Comparison of ENCODE assay signal across 8 cellular contexts in genomic region chr1:151327223-151327902, GRCh38. TPM values are rescaled to one million over a fixed set of nuclear protein-coding genes. Genes with fewer than 3 reads are reported as not detected.
DNase-seq lines count a peak whose midpoint lies in the region; ATAC-seq and TF ChIP-seq lines count a peak whose summit lies in the region.

PI4KB (minus strand) TSS chr1:151327416; CDS start chr1:151316481, 10,935 bp downstream.

- H3K36me3 ChIP-seq in GM06990 (ENCODE audit: control insufficient read depth, insufficient read depth, low read length), result peaks cover 8% of the 10 kb centered on the region
- peaks cover 25% of the 10 kb centered on the region for H3K36me3 ChIP-seq in adipocyte (ENCODE audit: control insufficient read depth, insufficient read depth, low read length, severe bottlenecking)
- no peaks in the 10 kb centered on the region for H3K36me3 ChIP-seq in ovary
- peaks cover 25% of the 10 kb centered on the region for H3K36me3 ChIP-seq in thymus (ENCODE audit: control insufficient read depth, insufficient read depth)

- POLR2A ChIA-PET in T-cell (lab: Charles Lee), result interaction anchor here (0.5 to 1.2 kb wide), 6 partner anchors 11 to 939 kb away, joined by 3 to 6 read pairs (median 3); partner anchors contain the start of gene PSMB4 (in 1 of the 2)

- no peaks in the 10 kb centered on the region for H3K27me3 Mint-ChIP-seq in T-cell

- DNase-seq in GM06990 (ENCODE audit: extremely low read depth, insufficient read length) (peak; percentile 91), NCI-H146 (lab: John Stamatoyannopoulos, UW) (peak; percentile 99), T-cell (peak; percentile 73 to 93 (median 87)), adipocyte (ENCODE audit: low read depth) (peak; percentile 99), Right ventricle myocardium superior (peak; percentile 89), ovary (peak; percentile 87 to 93 (median 88))

- H3K27ac Mint-ChIP-seq in T-cell, result peak within 1 kb of the TSS; percentile 99

- TF ChIP-seq POLR2A in ovary (IDR thresholded peaks at IDR 0.05), result peak; percentile 38

- CTCF ChIA-PET in T-cell (lab: Charles Lee), result interaction anchor here in 1 of 2 donors (0.6 to 2.7 kb wide), 10 partner anchors 11 to 436 kb away, joined by 3 to 36 read pairs (median 4); partner anchors contain the start of genes MRPL9, PSMB4 and RFX5

- TF ChIP-seq EP300 in ovary (IDR thresholded peaks at IDR 0.05), result no peak

- ATAC-seq in HG02759 (IDR thresholded peaks at IDR 0.05; ENCODE audit: unreplicated experiment) (peak; percentile 81), T-cell (replicated peaks in 1 of 4) (peak; percentile 94 to 95 (median 95)), Right ventricle myocardium superior (ENCODE audit: poor library complexity) (peak; percentile 99)

- peak within 1 kb of the TSS; percentile 88 to 98 (median 96) for H3K4me3 Mint-ChIP-seq in T-cell

- H3K4me1 ChIP-seq in adipocyte (ENCODE audit: control insufficient read depth, insufficient read depth, low read length), result peaks cover 33% of the 10 kb centered on the region
- peaks cover 3% of the 10 kb centered on the region for H3K4me1 ChIP-seq in ovary (ENCODE audit: insufficient read depth)
- H3K4me1 ChIP-seq in thymus (ENCODE audit: control insufficient read depth, insufficient read depth, low read length), result peaks cover 20% of the 10 kb centered on the region

- H3K9me3 ChIP-seq in adipocyte (ENCODE audit: control insufficient read depth, low read length) (no peaks in the 10 kb centered on the region), ovary (no peaks in the 10 kb centered on the region), thymus (ENCODE audit: control insufficient read depth) (no peaks in the 10 kb centered on the region)

- H3K36me3 Mint-ChIP-seq in T-cell, result peaks cover 18% of the 10 kb centered on the region

- WGBS in ovary, 3 donors, result 0% methylated on average over 40 of the region's 40 CpGs
- WGBS in thymus, result under 1% methylated on average over 40 of the region's 40 CpGs

- TF ChIP-seq CTCF in GM06990 (IDR thresholded peaks at IDR 0.05; ENCODE audit: insufficient read depth, low read length, poor library complexity, severe bottlenecking), result no peak
- TF ChIP-seq CTCF in ovary (IDR thresholded peaks at IDR 0.05), result no peak

- H3K9me3 Mint-ChIP-seq in T-cell, result no peaks in the 10 kb centered on the region

- H3K9ac ChIP-seq in adipocyte (ENCODE audit: low read length), result peak within 1 kb of the TSS; percentile 89

- peaks cover 35 to 46% (median 46%) of the 10 kb centered on the region in 3 donors for H3K4me1 Mint-ChIP-seq in T-cell

- intact Hi-C loops in Right ventricle myocardium superior (cut with DNase I), result no loop called here
- intact Hi-C loops in ovary (cut with DNase I), result loop anchor here in 1 of 4 donors (10.0 kb wide), 1 partner anchor 133 kb away; the partner anchor contains the start of genes PIP5K1A and VPS72

- no peaks in the 10 kb centered on the region for H3K27me3 ChIP-seq in GM06990 (replicated peaks; ENCODE audit: control insufficient read depth, insufficient read depth, low read length)
- no peaks in the 10 kb centered on the region for H3K27me3 ChIP-seq in adipocyte (replicated peaks; ENCODE audit: control insufficient read depth, insufficient read depth, low read length)
- H3K27me3 ChIP-seq in ovary, result no peaks in the 10 kb centered on the region
- no peaks in the 10 kb centered on the region for H3K27me3 ChIP-seq in thymus (ENCODE audit: control insufficient read depth, insufficient read depth)

- H3K4me3 ChIP-seq in GM06990 (replicated peaks; ENCODE audit: low read depth, low read length) (peak within 1 kb of the TSS; percentile 77), adipocyte (ENCODE audit: low read length) (peak within 1 kb of the TSS; percentile 87), ovary (peak within 1 kb of the TSS; percentile 94), thymus (ENCODE audit: low read length) (peak within 1 kb of the TSS; percentile 79)

- peak within 1 kb of the TSS; percentile 31 to 89 for H3K27ac ChIP-seq in ovary
- H3K27ac ChIP-seq in thymus (ENCODE audit: low read depth), result peak within 1 kb of the TSS; percentile 80

RNA-seq across cellular contexts. Expression of gene PI4KB, which starts in this region (rescaled TPM):
- total RNA-seq in T-cell (10 to 100 TPM; 64.9 to 96.9 (median 75.4) TPM), Right ventricle myocardium superior (41.0 TPM), ovary (10 to 100 TPM; 39.8 to 88.9 (median 63.8) TPM)
- polyA plus RNA-seq in ovary (10 to 100 TPM; 40.4 to 65.1 TPM), thymus (31.8 TPM)

Comparison
In these comparisons a context has a peak if more than half of its experiments do, and no peak if none do; other contexts are left out.
1. Peak in every context shown above with its lines: DNase-seq, ATAC-seq, H3K4me3 ChIP-seq and H3K27ac ChIP-seq.